2 cellular contexts compared by ENCODE assay signal in the genomic region with DNA sequence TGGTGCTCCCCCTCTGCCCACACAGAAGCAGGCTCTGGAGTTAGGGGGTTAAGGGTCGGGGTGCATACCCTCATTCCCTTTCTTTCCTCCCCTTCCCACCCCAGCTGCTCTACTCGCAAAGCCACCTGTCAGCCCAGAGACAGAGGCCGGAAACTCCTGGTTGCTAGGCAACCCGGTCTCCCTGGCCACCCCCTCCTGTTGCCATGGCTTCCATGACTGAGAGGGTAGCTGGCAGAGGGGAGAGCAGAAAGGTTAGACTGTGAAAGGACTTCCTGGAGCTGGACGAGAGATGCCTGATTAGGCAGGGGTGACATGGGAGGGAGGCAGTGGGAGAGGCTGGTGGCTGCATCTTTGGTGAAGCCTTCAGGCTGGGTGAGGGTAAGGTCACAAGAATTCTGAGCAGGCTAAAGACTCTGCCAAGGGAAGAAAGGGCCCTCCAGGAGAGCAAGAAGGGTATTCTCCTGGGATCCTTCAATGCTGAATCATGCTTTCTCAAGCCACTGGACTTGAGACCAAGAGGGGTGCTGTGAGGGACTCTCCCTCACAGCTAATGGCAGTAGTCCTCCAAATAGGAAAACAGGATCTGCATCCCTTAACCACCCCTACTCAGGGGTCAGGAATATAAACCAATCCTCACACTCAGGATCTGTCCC.
TF ChIP-seq lines count a peak whose summit lies in the region.

No MANE protein-coding gene starts in this region.

TF ChIP-seq in SK-N-SH, 30 proteins besides CTCF, POLR2A, EP300 and RAD21:
- TF ChIP-seq, protein P1, sequence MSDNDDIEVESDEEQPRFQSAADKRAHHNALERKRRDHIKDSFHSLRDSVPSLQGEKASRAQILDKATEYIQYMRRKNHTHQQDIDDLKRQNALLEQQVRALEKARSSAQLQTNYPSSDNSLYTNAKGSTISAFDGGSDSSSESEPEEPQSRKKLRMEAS (IDR thresholded peaks at IDR 0.05; ENCODE audit: low read depth) = no peak
- TF ChIP-seq CHD2 (IDR thresholded peaks at IDR 0.05; ENCODE audit: low read length, partially characterized antibody) (peak; percentile 10), MXI1 (IDR thresholded peaks at IDR 0.05; ENCODE audit: low read depth, low read length) (peak; percentile 86), POLR2AphosphoS5 (IDR thresholded peaks at IDR 0.05; ENCODE audit: low read depth, low read length) (no peak)

TF ChIP-seq in SK-N-SH treated with all-trans-retinoic acid at 6 μM for 48 hours, 23 proteins besides CTCF, POLR2A, EP300 and RAD21 (continued from another document):
- TF ChIP-seq, protein P2, sequence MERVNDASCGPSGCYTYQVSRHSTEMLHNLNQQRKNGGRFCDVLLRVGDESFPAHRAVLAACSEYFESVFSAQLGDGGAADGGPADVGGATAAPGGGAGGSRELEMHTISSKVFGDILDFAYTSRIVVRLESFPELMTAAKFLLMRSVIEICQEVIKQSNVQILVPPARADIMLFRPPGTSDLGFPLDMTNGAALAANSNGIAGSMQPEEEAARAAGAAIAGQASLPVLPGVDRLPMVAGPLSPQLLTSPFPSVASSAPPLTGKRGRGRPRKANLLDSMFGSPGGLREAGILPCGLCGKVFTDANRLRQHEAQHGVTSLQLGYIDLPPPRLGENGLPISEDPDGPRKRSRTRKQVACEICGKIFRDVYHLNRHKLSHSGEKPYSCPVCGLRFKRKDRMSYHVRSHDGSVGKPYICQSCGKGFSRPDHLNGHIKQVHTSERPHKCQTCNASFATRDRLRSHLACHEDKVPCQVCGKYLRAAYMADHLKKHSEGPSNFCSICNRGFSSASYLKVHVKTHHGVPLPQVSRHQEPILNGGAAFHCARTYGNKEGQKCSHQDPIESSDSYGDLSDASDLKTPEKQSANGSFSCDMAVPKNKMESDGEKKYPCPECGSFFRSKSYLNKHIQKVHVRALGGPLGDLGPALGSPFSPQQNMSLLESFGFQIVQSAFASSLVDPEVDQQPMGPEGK (CRISPR knock-in tag; IDR thresholded peaks at IDR 0.05; ENCODE audit: borderline replicate concordance) = no peak
- no peak for TF ChIP-seq GLIS3 (CRISPR knock-in tag; IDR thresholded peaks at IDR 0.05)
- TF ChIP-seq ZC3H10 (CRISPR knock-in tag; IDR thresholded peaks at IDR 0.05) = no peak
- no peak for TF ChIP-seq TCF4 (CRISPR knock-in tag; IDR thresholded peaks at IDR 0.05; ENCODE audit: borderline replicate concordance)
- TF ChIP-seq ARNTL (CRISPR knock-in tag; IDR thresholded peaks at IDR 0.05; ENCODE audit: borderline replicate concordance, low read depth) = no peak
- no peak for TF ChIP-seq BACH2 (CRISPR knock-in tag; IDR thresholded peaks at IDR 0.05; ENCODE audit: borderline replicate concordance)
- TF ChIP-seq ZFP3 (CRISPR knock-in tag; IDR thresholded peaks at IDR 0.05) = no peak
- TF ChIP-seq SNAI2 (CRISPR knock-in tag; IDR thresholded peaks at IDR 0.05) = no peak
- no peak for TF ChIP-seq ZFP30 (CRISPR knock-in tag; IDR thresholded peaks at IDR 0.05)
